ENCODE assay signal across 25 cellular contexts in the genomic region with DNA sequence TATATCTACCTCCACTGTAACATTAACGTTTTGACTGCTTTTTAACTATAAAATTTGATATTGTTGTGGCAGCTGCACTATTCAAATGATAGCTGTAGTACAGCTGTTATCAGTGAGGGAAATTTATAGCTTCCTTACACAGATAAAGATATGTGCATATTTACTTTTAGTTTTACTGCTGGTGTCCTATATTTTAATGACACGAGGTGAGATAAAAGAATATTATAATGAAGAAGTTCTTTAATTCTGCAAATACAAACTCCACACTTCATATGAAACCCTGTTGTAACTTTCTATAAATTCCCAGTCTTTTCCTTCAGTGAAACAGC.
"Had no signal": no experiment of that assay in that cellular context is flagged by ENCODE, and none has a peak within 500 bp of the region (broad histone marks: within the 10 kb centered on the region; RNA-seq: fewer than 3 reads in every experiment).

No MANE protein-coding gene starts in this region.

- H3K4me2 ChIP-seq: PC-9 had no signal

- DNase-seq: activated B cell treated with CpG ODN at 0.5 μM for 24 hours; activated CD4-positive, alpha-beta T cell treated with anti-CD3 and anti-CD28 coated beads for 1 hour; activated CD4-positive, alpha-beta T cell treated with anti-CD3 and anti-CD28 coated beads, Interleukin-2, amount 10 ng/mL, durations not matched to agents 24 days and 14 days; activated CD4-positive, alpha-beta T cell treated with anti-CD3 and anti-CD28 coated beads, Interleukin-2, amount 50 U/mL, for 48 hours; activated CD8-positive, alpha-beta memory T cell treated with anti-CD3 and anti-CD28 coated beads, Interleukin-2, amount 10 ng/mL, durations not matched to agents 7 days and 5 days; activated effector memory CD4-positive, alpha-beta T cell treated with Interleukin-2 at 50 U/mL for 16 hours; activated naive CD4-positive, alpha-beta T cell treated with Interleukin-2 at 50 U/mL for 16 hours; activated naive CD8-positive, alpha-beta T cell treated with anti-CD3 and anti-CD28 coated beads, Interleukin-2, amount 50 U/mL, for 24 hours; activated T-cell treated with anti-CD3 and anti-CD28 coated beads, Interleukin-2, amount 50 U/mL, for 24 hours; amygdala; Karpas-422; NCI-H1048; NCI-H146; NCI-H187 treated with DMSO at 0.1 percent for 48 hours; NCI-H2081 treated with DMSO at 0.1 percent for 48 hours; NCI-H2227 treated with DMSO at 0.1 percent for 48 hours; NCI-H446 treated with DMSO at 0.1 percent for 48 hours; PC-9; SIG-M5; T-cell; T1000 had no signal

- H3K27me3 ChIP-seq: cardiac muscle cell had no signal

- H3K4me3 ChIP-seq: cardiac muscle cell, PC-9 had no signal

- H2AFZ ChIP-seq: PC-9 had no signal

- H3K9me3 Mint-ChIP-seq: activated B cell treated with CpG ODN at 0.5 μM for 24 hours; activated CD4-positive, alpha-beta T cell treated with anti-CD3 and anti-CD28 coated beads, Interleukin-2, amount 10 ng/mL, durations not matched to agents 24 days and 14 days; activated naive CD4-positive, alpha-beta T cell treated with anti-CD3 and anti-CD28 coated beads, Interleukin-2, amount 50 U/mL, for 72 hours; activated naive CD8-positive, alpha-beta T cell treated with anti-CD3 and anti-CD28 coated beads, Interleukin-2, amount 50 U/mL, for 24 hours; activated T-cell treated with anti-CD3 and anti-CD28 coated beads, Interleukin-2, amount 50 U/mL, for 24 hours; activated T-helper 1 cell treated with anti-CD3 and anti-CD28 coated beads, Interleukin-12 subunit alpha, Interleukin-12 subunit beta, Interleukin-2, Interleukin-4 antibody, amounts not matched to agents 30 ng/mL and 10 ng/mL and 1 ng/mL, durations not matched to agents 14 hours and 24 hours and 36 hours; T-cell had no signal

- H3K27ac Mint-ChIP-seq: activated B cell treated with CpG ODN at 0.5 μM for 24 hours; activated CD4-positive, alpha-beta T cell treated with anti-CD3 and anti-CD28 coated beads, Interleukin-2, amount 10 ng/mL, durations not matched to agents 24 days and 14 days; activated CD8-positive, alpha-beta memory T cell treated with anti-CD3 and anti-CD28 coated beads, Interleukin-2, amount 10 ng/mL, durations not matched to agents 7 days and 5 days; activated naive CD8-positive, alpha-beta T cell treated with anti-CD3 and anti-CD28 coated beads, Interleukin-2, amount 50 U/mL, for 24 hours; activated T-cell treated with anti-CD3 and anti-CD28 coated beads, Interleukin-2, amount 50 U/mL, for 24 hours; activated T-helper 1 cell treated with anti-CD3 and anti-CD28 coated beads, Interleukin-12 subunit alpha, Interleukin-12 subunit beta, Interleukin-2, Interleukin-4 antibody, amounts not matched to agents 30 ng/mL and 10 ng/mL and 1 ng/mL, durations not matched to agents 14 hours and 24 hours and 36 hours; T-cell had no signal

- H3K4me1 Mint-ChIP-seq: activated B cell treated with CpG ODN at 0.5 μM for 24 hours; activated CD4-positive, alpha-beta T cell treated with anti-CD3 and anti-CD28 coated beads, Interleukin-2, amount 10 ng/mL, durations not matched to agents 24 days and 14 days; activated CD8-positive, alpha-beta memory T cell treated with anti-CD3 and anti-CD28 coated beads, Interleukin-2, amount 10 ng/mL, durations not matched to agents 7 days and 5 days; activated naive CD8-positive, alpha-beta T cell treated with anti-CD3 and anti-CD28 coated beads, Interleukin-2, amount 50 U/mL, for 24 hours; T-cell had no signal

- H3K27me3 Mint-ChIP-seq: activated B cell treated with CpG ODN at 0.5 μM for 24 hours; activated CD4-positive, alpha-beta T cell treated with anti-CD3 and anti-CD28 coated beads, Interleukin-2, amount 10 ng/mL, durations not matched to agents 24 days and 14 days; activated naive CD8-positive, alpha-beta T cell treated with anti-CD3 and anti-CD28 coated beads, Interleukin-2, amount 50 U/mL, for 24 hours; T-cell had no signal

- H3K27ac ChIP-seq: cardiac muscle cell, PC-9 had no signal

- H3K4me3 Mint-ChIP-seq: activated B cell treated with CpG ODN at 0.5 μM for 24 hours; activated CD4-positive, alpha-beta T cell treated with anti-CD3 and anti-CD28 coated beads, Interleukin-2, amount 10 ng/mL, durations not matched to agents 24 days and 14 days; activated CD8-positive, alpha-beta memory T cell treated with anti-CD3 and anti-CD28 coated beads, Interleukin-2, amount 10 ng/mL, durations not matched to agents 7 days and 5 days; activated naive CD8-positive, alpha-beta T cell treated with anti-CD3 and anti-CD28 coated beads, Interleukin-2, amount 50 U/mL, for 24 hours; activated T-cell treated with anti-CD3 and anti-CD28 coated beads, Interleukin-2, amount 50 U/mL, for 24 hours; activated T-helper 1 cell treated with anti-CD3 and anti-CD28 coated beads, Interleukin-12 subunit alpha, Interleukin-12 subunit beta, Interleukin-2, Interleukin-4 antibody, amounts not matched to agents 30 ng/mL and 10 ng/mL and 1 ng/mL, durations not matched to agents 14 hours and 24 hours and 36 hours; brain; T-cell had no signal

- H3K36me3 ChIP-seq: cardiac muscle cell had no signal

- H3K36me3 Mint-ChIP-seq: activated CD8-positive, alpha-beta memory T cell treated with anti-CD3 and anti-CD28 coated beads, Interleukin-2, amount 10 ng/mL, durations not matched to agents 7 days and 5 days; activated naive CD4-positive, alpha-beta T cell treated with anti-CD3 and anti-CD28 coated beads, Interleukin-2, amount 50 U/mL, for 72 hours; brain; T-cell had no signal

- ATAC-seq: activated CD8-positive, alpha-beta memory T cell treated with anti-CD3 and anti-CD28 coated beads, Interleukin-2, amount 10 ng/mL, durations not matched to agents 7 days and 5 days; activated naive CD4-positive, alpha-beta T cell treated with anti-CD3 and anti-CD28 coated beads, Interleukin-2, amount 50 U/mL, for 72 hours; T-cell had no signal
